Comparison of ENCODE assay signal across 8 cellular contexts in the genomic region with DNA sequence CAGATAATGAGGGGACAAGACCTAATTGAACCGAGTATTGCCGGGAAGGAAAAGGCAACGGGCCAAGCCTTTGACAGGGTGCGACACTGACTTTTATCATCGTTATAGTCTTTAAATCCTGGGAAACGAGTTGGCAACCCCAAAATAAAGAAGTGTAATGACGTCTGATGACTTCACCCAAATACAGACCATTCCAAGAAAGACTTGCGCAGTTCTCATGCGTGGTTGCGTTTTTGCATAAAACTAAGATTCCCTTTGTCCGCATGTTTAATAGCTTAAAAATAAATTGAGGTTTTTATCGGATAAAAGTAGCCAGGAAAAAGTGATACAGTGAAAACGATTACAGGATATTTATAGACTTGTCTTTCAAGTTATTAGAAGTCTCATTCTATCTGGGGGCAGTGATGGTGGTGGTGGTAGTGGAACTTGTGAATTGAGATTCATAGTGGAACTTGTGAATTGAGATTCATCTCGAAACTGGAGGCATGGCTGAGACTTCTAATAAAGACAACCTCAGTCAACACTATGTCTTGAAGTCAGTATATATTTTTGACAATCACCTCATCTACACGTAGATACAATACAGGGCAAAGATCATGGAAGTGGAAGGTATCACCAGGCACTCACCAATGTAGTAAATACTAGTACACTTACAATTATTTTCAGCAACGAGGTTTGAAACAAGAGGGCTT.
DNase-seq lines count a peak whose midpoint lies in the region; ATAC-seq and TF ChIP-seq lines count a peak whose summit lies in the region.

No MANE protein-coding gene starts in this region.

- peak; percentile 80 for DNase-seq in GM13976 (ENCODE audit: low spot score)
- no peak for DNase-seq in SHP77 treated with DMSO at 0.1 percent for 48 hours (lab: John Stamatoyannopoulos, UW)
- no peak for DNase-seq in iPS-NIHi7 (ENCODE audit: extremely low spot score)
- DNase-seq in AG08395 (ENCODE audit: low spot score): no peak

- ATAC-seq in HG02588 (IDR thresholded peaks at IDR 0.05; ENCODE audit: unreplicated experiment): peak; percentile 27

- H3K27me3 ChIP-seq in SU-DHL-6 (ENCODE audit: low read length): no peaks in the 10 kb centered on the region
- H3K27me3 ChIP-seq in endocrine pancreas (ENCODE audit: control insufficient read depth, insufficient read depth, low read length): no peaks in the 10 kb centered on the region
- H3K27me3 ChIP-seq in neuron (ENCODE audit: insufficient read depth, low read length): no peaks in the 10 kb centered on the region

- H3F3A ChIP-seq in SU-DHL-6 (ENCODE audit: insufficient read depth): peaks cover 20% of the 10 kb centered on the region

- peaks cover 23% of the 10 kb centered on the region for H4K20me1 ChIP-seq in SU-DHL-6 (ENCODE audit: low read depth, low read length)

- H2AFZ ChIP-seq in SU-DHL-6 (ENCODE audit: low read depth, low read length, severe bottlenecking): peak overlapping the region; percentile 95
- peak overlapping the region; percentile 10 for H2AFZ ChIP-seq in neuron (ENCODE audit: low read depth, low read length)

- H3K9ac ChIP-seq in SU-DHL-6 (ENCODE audit: low read length) (peak overlapping the region; percentile 85), endocrine pancreas (ENCODE audit: control insufficient read depth, insufficient read depth, low read length) (peak overlapping the region; percentile 74)

- in situ Hi-C loops in GM13976 (cut with MboI; ENCODE audit: low sequenced_read_pairs, unreplicated experiment): no loop called here

- H3K27ac ChIP-seq in SU-DHL-6 (ENCODE audit: low read depth, low read length): no peak overlapping the region

- H3K4me2 ChIP-seq in SU-DHL-6 (ENCODE audit: low read depth, low read length, poor library complexity, severe bottlenecking): peak overlapping the region; percentile 80

- H3K4me1 ChIP-seq in endocrine pancreas (ENCODE audit: control insufficient read depth, insufficient read depth, low read length) (peaks cover 11% of the 10 kb centered on the region), neuron (ENCODE audit: insufficient read depth, low read length) (peaks cover 19% of the 10 kb centered on the region)

- H3K9me2 ChIP-seq in SU-DHL-6 (replicated peaks; ENCODE audit: insufficient read depth, low read length): no peaks in the 10 kb centered on the region

- TF ChIP-seq CTCF in GM13976 (IDR thresholded peaks at IDR 0.05; ENCODE audit: borderline replicate concordance, control extremely low read depth, extremely low read depth, insufficient read depth, missing control alignments): no peak
- TF ChIP-seq CTCF in SU-DHL-6 (IDR thresholded peaks at IDR 0.05; ENCODE audit: insufficient read depth, low read length, poor library complexity, severe bottlenecking): no peak

- peak overlapping the region; percentile 80 for H3K4me3 ChIP-seq in SU-DHL-6 (ENCODE audit: insufficient read depth, low read length, poor library complexity, severe bottlenecking)
- H3K4me3 ChIP-seq in endocrine pancreas (ENCODE audit: control insufficient read depth, insufficient read depth, low read length): peak overlapping the region; percentile 88
- H3K4me3 ChIP-seq in neuron (ENCODE audit: low read length): peak overlapping the region; percentile 57

- no peaks in the 10 kb centered on the region for H3K9me3 ChIP-seq in SU-DHL-6 (ENCODE audit: insufficient read depth, low read length)
- H3K9me3 ChIP-seq in endocrine pancreas (ENCODE audit: control insufficient read depth, low read length): no peaks in the 10 kb centered on the region
- no peaks in the 10 kb centered on the region for H3K9me3 ChIP-seq in neuron (ENCODE audit: low read length)

- H3K36me3 ChIP-seq in SU-DHL-6 (ENCODE audit: low read length) (no peaks in the 10 kb centered on the region), endocrine pancreas (ENCODE audit: control insufficient read depth, insufficient read depth, low read length) (no peaks in the 10 kb centered on the region), neuron (ENCODE audit: insufficient read depth, low read length) (no peaks in the 10 kb centered on the region)

- H3K79me2 ChIP-seq in SU-DHL-6 (ENCODE audit: insufficient read depth, low read length): peaks cover 32% of the 10 kb centered on the region
